In genomic region chr1:99992760-99993467, GRCh38 we compare ENCODE assay signal across 2 cellular contexts.
TF ChIP-seq lines count a peak whose summit lies in the region.

No MANE protein-coding gene starts in this region.

TF ChIP-seq in K562, 482 proteins besides CTCF, POLR2A, EP300 and RAD21 (continues in another document):
- no peak for TF ChIP-seq ZEB2 (IDR thresholded peaks at IDR 0.05)
- no peak for TF ChIP-seq MBD1 (CRISPR knock-in tag; IDR thresholded peaks at IDR 0.05)
- no peak for TF ChIP-seq HEY1 (CRISPR knock-in tag; IDR thresholded peaks at IDR 0.05; ENCODE audit: borderline replicate concordance)
- TF ChIP-seq GATAD2A (IDR thresholded peaks at IDR 0.05), result no peak
- TF ChIP-seq BACH1 (tag; IDR thresholded peaks at IDR 0.05), result no peak
- TF ChIP-seq TEAD1 (CRISPR knock-in tag; IDR thresholded peaks at IDR 0.05), result no peak
- TF ChIP-seq LARP7 (IDR thresholded peaks at IDR 0.05), result no peak
- no peak for TF ChIP-seq CXXC5 (CRISPR knock-in tag; IDR thresholded peaks at IDR 0.05)
- no peak for TF ChIP-seq EZH2 (IDR thresholded peaks at IDR 0.05; ENCODE audit: borderline replicate concordance, low read depth, low read length)
- TF ChIP-seq CLOCK (CRISPR knock-in tag; IDR thresholded peaks at IDR 0.05; ENCODE audit: borderline replicate concordance), result no peak
- no peak for TF ChIP-seq SRSF1 (IDR thresholded peaks at IDR 0.05; ENCODE audit: low read depth, low read length)
- TF ChIP-seq FOS (IDR thresholded peaks at IDR 0.05; ENCODE audit: extremely low read depth, insufficient read length), result no peak
- TF ChIP-seq, protein P1, sequence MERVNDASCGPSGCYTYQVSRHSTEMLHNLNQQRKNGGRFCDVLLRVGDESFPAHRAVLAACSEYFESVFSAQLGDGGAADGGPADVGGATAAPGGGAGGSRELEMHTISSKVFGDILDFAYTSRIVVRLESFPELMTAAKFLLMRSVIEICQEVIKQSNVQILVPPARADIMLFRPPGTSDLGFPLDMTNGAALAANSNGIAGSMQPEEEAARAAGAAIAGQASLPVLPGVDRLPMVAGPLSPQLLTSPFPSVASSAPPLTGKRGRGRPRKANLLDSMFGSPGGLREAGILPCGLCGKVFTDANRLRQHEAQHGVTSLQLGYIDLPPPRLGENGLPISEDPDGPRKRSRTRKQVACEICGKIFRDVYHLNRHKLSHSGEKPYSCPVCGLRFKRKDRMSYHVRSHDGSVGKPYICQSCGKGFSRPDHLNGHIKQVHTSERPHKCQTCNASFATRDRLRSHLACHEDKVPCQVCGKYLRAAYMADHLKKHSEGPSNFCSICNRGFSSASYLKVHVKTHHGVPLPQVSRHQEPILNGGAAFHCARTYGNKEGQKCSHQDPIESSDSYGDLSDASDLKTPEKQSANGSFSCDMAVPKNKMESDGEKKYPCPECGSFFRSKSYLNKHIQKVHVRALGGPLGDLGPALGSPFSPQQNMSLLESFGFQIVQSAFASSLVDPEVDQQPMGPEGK (CRISPR knock-in tag; IDR thresholded peaks at IDR 0.05; ENCODE audit: borderline replicate concordance), result no peak
- no peak for TF ChIP-seq IRF2 (CRISPR knock-in tag; IDR thresholded peaks at IDR 0.05)
- no peak for TF ChIP-seq HDGF (IDR thresholded peaks at IDR 0.05)
- TF ChIP-seq, protein P2, sequence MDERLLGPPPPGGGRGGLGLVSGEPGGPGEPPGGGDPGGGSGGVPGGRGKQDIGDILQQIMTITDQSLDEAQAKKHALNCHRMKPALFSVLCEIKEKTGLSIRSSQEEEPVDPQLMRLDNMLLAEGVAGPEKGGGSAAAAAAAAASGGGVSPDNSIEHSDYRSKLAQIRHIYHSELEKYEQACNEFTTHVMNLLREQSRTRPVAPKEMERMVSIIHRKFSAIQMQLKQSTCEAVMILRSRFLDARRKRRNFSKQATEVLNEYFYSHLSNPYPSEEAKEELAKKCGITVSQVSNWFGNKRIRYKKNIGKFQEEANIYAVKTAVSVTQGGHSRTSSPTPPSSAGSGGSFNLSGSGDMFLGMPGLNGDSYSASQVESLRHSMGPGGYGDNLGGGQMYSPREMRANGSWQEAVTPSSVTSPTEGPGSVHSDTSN (CRISPR knock-in tag; IDR thresholded peaks at IDR 0.05; ENCODE audit: low read depth), result no peak
- TF ChIP-seq, protein P2 (tag; conservative IDR thresholded peaks at IDR 0.05; ENCODE audit: low read depth), result no peak
- TF ChIP-seq CBFB (CRISPR knock-in tag; IDR thresholded peaks at IDR 0.05), result no peak
- peak; percentile 86 for TF ChIP-seq ZNF316 (IDR thresholded peaks at IDR 0.05)
- TF ChIP-seq SREBF1 (IDR thresholded peaks at IDR 0.05; ENCODE audit: borderline replicate concordance, low read depth, low read length), result no peak
- TF ChIP-seq, protein P3, sequence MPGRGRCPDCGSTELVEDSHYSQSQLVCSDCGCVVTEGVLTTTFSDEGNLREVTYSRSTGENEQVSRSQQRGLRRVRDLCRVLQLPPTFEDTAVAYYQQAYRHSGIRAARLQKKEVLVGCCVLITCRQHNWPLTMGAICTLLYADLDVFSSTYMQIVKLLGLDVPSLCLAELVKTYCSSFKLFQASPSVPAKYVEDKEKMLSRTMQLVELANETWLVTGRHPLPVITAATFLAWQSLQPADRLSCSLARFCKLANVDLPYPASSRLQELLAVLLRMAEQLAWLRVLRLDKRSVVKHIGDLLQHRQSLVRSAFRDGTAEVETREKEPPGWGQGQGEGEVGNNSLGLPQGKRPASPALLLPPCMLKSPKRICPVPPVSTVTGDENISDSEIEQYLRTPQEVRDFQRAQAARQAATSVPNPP (IDR thresholded peaks at IDR 0.05; ENCODE audit: borderline replicate concordance, insufficient read depth, insufficient read length), result no peak

TF ChIP-seq in SK-N-SH, 30 proteins besides CTCF, POLR2A, EP300 and RAD21:
- no peak for TF ChIP-seq FOXM1 (IDR thresholded peaks at IDR 0.05; ENCODE audit: low read depth)
- TF ChIP-seq RFX5 (IDR thresholded peaks at IDR 0.05; ENCODE audit: low read length), result no peak
- TF ChIP-seq TCF12 (IDR thresholded peaks at IDR 0.05), result no peak
- no peak for TF ChIP-seq TEAD4 (IDR thresholded peaks at IDR 0.05; ENCODE audit: borderline replicate concordance, insufficient read depth)
- no peak for TF ChIP-seq GABPA (IDR thresholded peaks at IDR 0.05; ENCODE audit: low read depth)
- TF ChIP-seq YY1 (IDR thresholded peaks at IDR 0.05; ENCODE audit: low read depth), result no peak
- TF ChIP-seq, protein P4, sequence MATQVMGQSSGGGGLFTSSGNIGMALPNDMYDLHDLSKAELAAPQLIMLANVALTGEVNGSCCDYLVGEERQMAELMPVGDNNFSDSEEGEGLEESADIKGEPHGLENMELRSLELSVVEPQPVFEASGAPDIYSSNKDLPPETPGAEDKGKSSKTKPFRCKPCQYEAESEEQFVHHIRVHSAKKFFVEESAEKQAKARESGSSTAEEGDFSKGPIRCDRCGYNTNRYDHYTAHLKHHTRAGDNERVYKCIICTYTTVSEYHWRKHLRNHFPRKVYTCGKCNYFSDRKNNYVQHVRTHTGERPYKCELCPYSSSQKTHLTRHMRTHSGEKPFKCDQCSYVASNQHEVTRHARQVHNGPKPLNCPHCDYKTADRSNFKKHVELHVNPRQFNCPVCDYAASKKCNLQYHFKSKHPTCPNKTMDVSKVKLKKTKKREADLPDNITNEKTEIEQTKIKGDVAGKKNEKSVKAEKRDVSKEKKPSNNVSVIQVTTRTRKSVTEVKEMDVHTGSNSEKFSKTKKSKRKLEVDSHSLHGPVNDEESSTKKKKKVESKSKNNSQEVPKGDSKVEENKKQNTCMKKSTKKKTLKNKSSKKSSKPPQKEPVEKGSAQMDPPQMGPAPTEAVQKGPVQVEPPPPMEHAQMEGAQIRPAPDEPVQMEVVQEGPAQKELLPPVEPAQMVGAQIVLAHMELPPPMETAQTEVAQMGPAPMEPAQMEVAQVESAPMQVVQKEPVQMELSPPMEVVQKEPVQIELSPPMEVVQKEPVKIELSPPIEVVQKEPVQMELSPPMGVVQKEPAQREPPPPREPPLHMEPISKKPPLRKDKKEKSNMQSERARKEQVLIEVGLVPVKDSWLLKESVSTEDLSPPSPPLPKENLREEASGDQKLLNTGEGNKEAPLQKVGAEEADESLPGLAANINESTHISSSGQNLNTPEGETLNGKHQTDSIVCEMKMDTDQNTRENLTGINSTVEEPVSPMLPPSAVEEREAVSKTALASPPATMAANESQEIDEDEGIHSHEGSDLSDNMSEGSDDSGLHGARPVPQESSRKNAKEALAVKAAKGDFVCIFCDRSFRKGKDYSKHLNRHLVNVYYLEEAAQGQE (IDR thresholded peaks at IDR 0.05; ENCODE audit: low read depth, low read length), result no peak
- no peak for TF ChIP-seq RXRA (IDR thresholded peaks at IDR 0.05; ENCODE audit: borderline replicate concordance, low read depth)
- TF ChIP-seq, protein P5, sequence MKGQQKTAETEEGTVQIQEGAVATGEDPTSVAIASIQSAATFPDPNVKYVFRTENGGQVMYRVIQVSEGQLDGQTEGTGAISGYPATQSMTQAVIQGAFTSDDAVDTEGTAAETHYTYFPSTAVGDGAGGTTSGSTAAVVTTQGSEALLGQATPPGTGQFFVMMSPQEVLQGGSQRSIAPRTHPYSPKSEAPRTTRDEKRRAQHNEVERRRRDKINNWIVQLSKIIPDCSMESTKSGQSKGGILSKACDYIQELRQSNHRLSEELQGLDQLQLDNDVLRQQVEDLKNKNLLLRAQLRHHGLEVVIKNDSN (IDR thresholded peaks at IDR 0.05; ENCODE audit: borderline replicate concordance, low read depth), result no peak
